ENCODE assay signal across 23 cellular contexts in genomic region chr2:32852821-32853220, GRCh38.
DNase-seq lines count a peak whose midpoint lies in the region; ATAC-seq and TF ChIP-seq lines count a peak whose summit lies in the region.
"Had no signal": no experiment of that assay in that cellular context is flagged by ENCODE, and none has a peak within 500 bp of the region (broad histone marks: within the 10 kb centered on the region; RNA-seq: fewer than 3 reads in every experiment).

No MANE protein-coding gene starts in this region.

- DNase-seq in NCI-H2107 treated with DMSO at 0.1 percent for 48 hours (lab: John Stamatoyannopoulos, UW; ENCODE audit: unreplicated experiment), result peak; percentile 16
- DNase-seq in NCI-H2107 (lab: John Stamatoyannopoulos, UW), result no peak
- peak; percentile 62 for DNase-seq in amniotic epithelial cell (ENCODE audit: low read depth)
- DNase-seq in iPS-NIHi11 (ENCODE audit: low spot score), result peak; percentile 19
- peak; percentile 32 for DNase-seq in skeletal muscle cell (ENCODE audit: low read depth)
- DNase-seq: 8988T; CD8-positive, alpha-beta T cell; DMS53; H9; MM.1S; NCI-H1092; NCI-H1436 treated with DMSO at 0.1 percent for 48 hours; NCI-H2029 treated with DMSO at 0.1 percent for 48 hours; NCI-H510A; NCI-H748 treated with DMSO at 0.1 percent for 48 hours; OCI-M1; RPMI8226; SHP77 treated with DMSO at 0.1 percent for 48 hours; SK-N-SH had no signal

- no peak for TF ChIP-seq POLR2A in GM18505 (IDR thresholded peaks at IDR 0.05; ENCODE audit: borderline replicate concordance, extremely low read depth, insufficient read depth, insufficient read length)

- ATAC-seq in GM18505 (IDR thresholded peaks at IDR 0.05; ENCODE audit: unreplicated experiment) (no peak), GM19395 (IDR thresholded peaks at IDR 0.05; ENCODE audit: unreplicated experiment) (no peak), GM18519 (IDR thresholded peaks at IDR 0.05; ENCODE audit: low FRiP score, unreplicated experiment) (no peak)
- ATAC-seq: CD8-positive, alpha-beta T cell had no signal

- H3K4me3 ChIP-seq in skeletal muscle cell (ENCODE audit: low read depth, low read length), result no peak overlapping the region
- H3K4me3 ChIP-seq: BLaER1 had no signal
